Comparison of ENCODE assay signal across 16 cellular contexts in the genomic region with DNA sequence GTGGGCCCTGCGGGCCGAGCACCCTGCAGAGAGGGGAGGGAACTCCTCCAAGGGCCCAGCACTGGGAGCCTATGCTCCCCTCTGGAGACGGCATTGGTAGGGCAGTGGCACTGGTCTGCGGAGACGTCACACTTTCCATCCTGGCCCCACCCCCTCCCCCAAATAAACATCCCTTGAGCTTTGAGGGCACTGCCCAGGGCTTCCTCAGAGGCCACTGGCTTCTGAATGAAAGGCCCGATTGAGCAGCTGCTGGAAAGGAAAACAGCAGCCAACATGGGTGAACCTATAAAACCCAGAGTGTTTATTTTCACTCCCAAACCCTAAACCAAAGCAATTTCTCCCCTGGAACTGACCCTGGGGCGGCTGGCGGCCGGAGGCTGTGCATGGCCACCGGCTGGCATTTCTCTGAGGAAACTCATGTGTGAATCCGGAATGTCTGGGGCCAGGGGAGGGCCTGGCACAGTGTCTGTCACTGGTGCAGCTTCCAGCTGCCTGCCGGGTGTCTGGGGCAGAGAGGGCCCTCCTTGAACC.
DNase-seq lines count a peak whose midpoint lies in the region; ATAC-seq and TF ChIP-seq lines count a peak whose summit lies in the region.
"Had no signal": no experiment of that assay in that cellular context is flagged by ENCODE, and none has a peak within 500 bp of the region (broad histone marks: within the 10 kb centered on the region; RNA-seq: fewer than 3 reads in every experiment).

No MANE protein-coding gene starts in this region.

- CTCF ChIA-PET in Panc1 (lab: Charles Lee), result interaction anchor here (0.6 kb wide), 3 partner anchors 332 to 981 kb away, joined by 4 to 13 read pairs (median 5); no protein-coding TSS in a partner anchor

- ATAC-seq in Panc1, result peak; percentile 46
- no peak for ATAC-seq in stimulated activated naive CD8-positive, alpha-beta T cell treated with anti-CD3 and anti-CD28 coated beads, Interleukin-15, amount 100 ng/mL, for 72 hours
- ATAC-seq: psoas muscle had no signal

- WGBS in endodermal cell (ENCODE audit: insufficient coverage in 1 of 2, insufficient read length in 1 of 2), 2 experiments, result 79 to 84% methylated on average over 8 to 12 of the region's 12 CpGs
- WGBS in spleen, 5 donors, result 66 to 80% (median 73%) methylated on average over 8 to 12 of the region's 12 CpGs

- H3K9me3 Mint-ChIP-seq in endodermal cell, result no peaks in the 10 kb centered on the region
- H3K9me3 Mint-ChIP-seq in stimulated activated naive CD8-positive, alpha-beta T cell treated with anti-CD3 and anti-CD28 coated beads, Interleukin-15, amount 100 ng/mL, for 72 hours, result no peaks in the 10 kb centered on the region
- H3K9me3 Mint-ChIP-seq: activated naive CD4-positive, alpha-beta T cell treated with anti-CD3 and anti-CD28 coated beads, Interleukin-2, amount 50 U/mL, for 24 hours; CD4-positive, alpha-beta T cell; central memory CD8-positive, alpha-beta T cell had no signal

- H3K27me3 Mint-ChIP-seq in endodermal cell (ENCODE audit: insufficient read depth), result peaks cover 2% of the 10 kb centered on the region
- H3K27me3 Mint-ChIP-seq in stimulated activated naive CD8-positive, alpha-beta T cell treated with anti-CD3 and anti-CD28 coated beads, Interleukin-15, amount 100 ng/mL, for 72 hours, result no peaks in the 10 kb centered on the region
- H3K27me3 Mint-ChIP-seq: activated naive CD4-positive, alpha-beta T cell treated with anti-CD3 and anti-CD28 coated beads, Interleukin-2, amount 50 U/mL, for 24 hours; CD4-positive, alpha-beta T cell had no signal

- H3K9ac ChIP-seq in endodermal cell (ENCODE audit: extremely low read depth, low read length, poor library complexity, severe bottlenecking), result no peak overlapping the region

- no peak overlapping the region for H3K27ac Mint-ChIP-seq in endodermal cell
- H3K27ac Mint-ChIP-seq in stimulated activated naive CD8-positive, alpha-beta T cell treated with anti-CD3 and anti-CD28 coated beads, Interleukin-15, amount 100 ng/mL, for 72 hours, result no peak overlapping the region
- H3K27ac Mint-ChIP-seq: activated naive CD4-positive, alpha-beta T cell treated with anti-CD3 and anti-CD28 coated beads, Interleukin-2, amount 50 U/mL, for 24 hours; CD4-positive, alpha-beta T cell had no signal

- peaks cover 10% of the 10 kb centered on the region for H3K4me1 Mint-ChIP-seq in endodermal cell
- H3K4me1 Mint-ChIP-seq in stimulated activated naive CD8-positive, alpha-beta T cell treated with anti-CD3 and anti-CD28 coated beads, Interleukin-15, amount 100 ng/mL, for 72 hours, result no peaks in the 10 kb centered on the region
- H3K4me1 Mint-ChIP-seq: activated naive CD4-positive, alpha-beta T cell treated with anti-CD3 and anti-CD28 coated beads, Interleukin-2, amount 50 U/mL, for 24 hours; central memory CD8-positive, alpha-beta T cell had no signal

- H3K4me3 ChIP-seq in Panc1 (ENCODE audit: low read depth in 2 of 2, low read length in 2 of 2) (no peak overlapping the region), endodermal cell (ENCODE audit: low read length) (no peak overlapping the region), spleen (no peak overlapping the region)
- H3K4me3 ChIP-seq: psoas muscle, vagina had no signal

- no TSS peak for BruUV-seq in Panc1 (replicated peaks; lab: Mats Ljungman, UMichigan)

- DNase-seq in Panc1 (ENCODE audit: low read depth, low spot score), result no peak
- peak; percentile 72 for DNase-seq in endodermal cell
- peak; percentile 87 for DNase-seq in medulla oblongata (ENCODE audit: extremely low spot score)
- no peak for DNase-seq in stimulated activated naive CD8-positive, alpha-beta T cell treated with anti-CD3 and anti-CD28 coated beads, Interleukin-15, amount 100 ng/mL, for 72 hours
- DNase-seq in spleen, result no peak
- no peak for DNase-seq in CD1c-positive myeloid dendritic cell (ENCODE audit: extremely low spot score)
- DNase-seq: activated CD4-positive, CD25-positive, alpha-beta regulatory T cell; CD4-positive, alpha-beta T cell; NCI-H226; psoas muscle; stimulated activated CD4-positive, alpha-beta T cell treated with anti-CD3 and anti-CD28 coated beads, Interleukin-2, amount 100 ng/mL, for 48 hours; SW 1271 had no signal

- peaks cover 13% of the 10 kb centered on the region for H3K4me1 ChIP-seq in Panc1 (ENCODE audit: control insufficient read depth, insufficient read depth, low read length)
- peaks cover 3% of the 10 kb centered on the region for H3K4me1 ChIP-seq in endodermal cell (ENCODE audit: control insufficient read depth, insufficient read depth, low read length)
- H3K4me1 ChIP-seq in spleen, result peaks cover 0 to 3% (median 0%) of the 10 kb centered on the region in 6 donors
- H3K4me1 ChIP-seq: psoas muscle, vagina had no signal

- intact Hi-C loops in Panc1 (cut with micrococcal nuclease; ENCODE audit: unreplicated experiment) (no loop called here), spleen (cut with DNase I; ENCODE audit: low total_unique reads) (no loop called here)

- H3K27me3 ChIP-seq in Panc1 (ENCODE audit: control insufficient read depth, insufficient read depth, low read length) (no peaks in the 10 kb centered on the region), endodermal cell (ENCODE audit: control insufficient read depth, insufficient read depth, low read length, poor library complexity, severe bottlenecking) (no peaks in the 10 kb centered on the region), spleen (replicated peaks in 1 of 7) (no peaks in the 10 kb centered on the region)
- H3K27me3 ChIP-seq: vagina had no signal

- H3K27ac ChIP-seq in Panc1 (ENCODE audit: low read length) (no peak overlapping the region), endodermal cell (ENCODE audit: low read depth, low read length) (no peak overlapping the region), temporal lobe (ENCODE audit: low read depth, low read length) (peak overlapping the region; percentile 92), spleen (no peak overlapping the region)
- H3K27ac ChIP-seq: psoas muscle, vagina had no signal

- TF ChIP-seq CTCF in Panc1 (IDR thresholded peaks at IDR 0.05) (no peak), endodermal cell (conservative IDR thresholded peaks at IDR 0.05) (no peak), spleen (IDR thresholded peaks at IDR 0.05 in 8 of 11, conservative IDR thresholded peaks at IDR 0.05 in 3 of 11) (no peak)

- H3K9me3 ChIP-seq in Panc1 (ENCODE audit: control insufficient read depth, insufficient read depth, low read depth, low read length) (no peaks in the 10 kb centered on the region), endodermal cell (ENCODE audit: control insufficient read depth, low read length) (no peaks in the 10 kb centered on the region), spleen (no peaks in the 10 kb centered on the region)
- H3K9me3 ChIP-seq: psoas muscle, vagina had no signal

- H3K36me3 Mint-ChIP-seq in endodermal cell (ENCODE audit: low read depth), result no peaks in the 10 kb centered on the region
- H3K36me3 Mint-ChIP-seq: activated naive CD4-positive, alpha-beta T cell treated with anti-CD3 and anti-CD28 coated beads, Interleukin-2, amount 50 U/mL, for 24 hours had no signal

- no peaks in the 10 kb centered on the region for H3K36me3 ChIP-seq in Panc1 (ENCODE audit: control insufficient read depth, insufficient read depth, low read length)
- H3K36me3 ChIP-seq in endodermal cell (ENCODE audit: control insufficient read depth, insufficient read depth, low read length), result no peaks in the 10 kb centered on the region
- H3K36me3 ChIP-seq in spleen, result peaks cover 0 to 99% (median 11%) of the 10 kb centered on the region in 6 donors
- H3K36me3 ChIP-seq: vagina had no signal

- H3K4me3 Mint-ChIP-seq in endodermal cell, result no peak overlapping the region
- no peak overlapping the region for H3K4me3 Mint-ChIP-seq in stimulated activated naive CD8-positive, alpha-beta T cell treated with anti-CD3 and anti-CD28 coated beads, Interleukin-15, amount 100 ng/mL, for 72 hours
- H3K4me3 Mint-ChIP-seq: activated naive CD4-positive, alpha-beta T cell treated with anti-CD3 and anti-CD28 coated beads, Interleukin-2, amount 50 U/mL, for 24 hours; CD4-positive, alpha-beta T cell; central memory CD8-positive, alpha-beta T cell had no signal

- POLR2A ChIA-PET in Panc1 (lab: Charles Lee), result interaction anchor here (0.6 kb wide), 1 partner anchor 22 kb away, joined by 4 read pairs; no protein-coding TSS in a partner anchor

- no peak for TF ChIP-seq POLR2A in spleen (IDR thresholded peaks at IDR 0.05)

- in situ Hi-C loops in Panc1 (cut with HindIII; ENCODE audit: low pct_unique_long_range_greater_than_20kb, low sequenced_read_pairs), result no loop called here

Comparison
In these comparisons a context has a peak if more than half of its experiments do, and no peak if none do; other contexts are left out.
1. DNase-seq: peak in endodermal cell (single experiment) and medulla oblongata (single experiment); none in Panc1 (single experiment), stimulated activated naive CD8-positive, alpha-beta T cell treated with anti-CD3 and anti-CD28 coated beads, Interleukin-15, amount 100 ng/mL, for 72 hours (0 of 2), spleen (single experiment) and CD1c-positive myeloid dendritic cell (single experiment).